29 cellular contexts compared by ENCODE assay signal in the genomic region with DNA sequence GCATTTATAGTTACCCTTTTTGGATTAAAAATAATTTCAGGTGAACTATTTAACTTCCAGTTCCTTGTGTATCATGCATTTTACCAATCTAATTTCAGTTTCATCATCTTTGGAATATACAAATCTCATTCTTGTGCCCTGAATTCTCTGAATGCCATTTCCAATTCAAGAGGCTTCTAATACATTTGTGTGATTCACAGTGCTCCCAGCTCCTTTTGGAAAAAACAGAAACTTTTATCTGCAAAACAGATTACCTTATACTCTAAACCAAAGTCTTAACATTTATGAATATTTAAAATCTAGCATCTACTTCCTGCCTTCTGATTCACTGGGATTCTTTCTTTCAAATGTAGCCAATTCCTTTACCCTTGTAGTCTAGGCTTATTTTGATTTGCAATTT. TPM values are rescaled to one million over a fixed set of nuclear protein-coding genes. Genes with fewer than 3 reads are reported as not detected.
DNase-seq lines count a peak whose midpoint lies in the region; ATAC-seq and TF ChIP-seq lines count a peak whose summit lies in the region.
"Had no signal": no experiment of that assay in that cellular context is flagged by ENCODE, and none has a peak within 500 bp of the region (broad histone marks: within the 10 kb centered on the region; RNA-seq: fewer than 3 reads in every experiment).

No MANE protein-coding gene starts in this region.

- H2AK5ac ChIP-seq in IMR-90 (ENCODE audit: low read depth, low read length): no peak overlapping the region

- H3K27me3 ChIP-seq in ACC112 (ENCODE audit: insufficient read depth, low read length) (no peaks in the 10 kb centered on the region), IMR-90 (ENCODE audit: control insufficient read depth, insufficient read depth, low read length) (no peaks in the 10 kb centered on the region), adipocyte (replicated peaks; ENCODE audit: control insufficient read depth, insufficient read depth, low read length) (no peaks in the 10 kb centered on the region)
- H3K27me3 ChIP-seq: BLaER1 treated with 17β-estradiol and CSF1 and Interleukin-3, amounts not matched to agents 10 nM and 100 nM had no signal

- no peak overlapping the region for H3K9ac ChIP-seq in IMR-90 (ENCODE audit: low read depth, low read length)
- no peak overlapping the region for H3K9ac ChIP-seq in adipocyte (ENCODE audit: low read length)
- H3K9ac ChIP-seq: BLaER1 treated with 17β-estradiol and CSF1 and Interleukin-3, amounts not matched to agents 10 nM and 100 nM had no signal

- no peak overlapping the region for H2BK120ac ChIP-seq in IMR-90 (ENCODE audit: low read depth, low read length)

- no peak overlapping the region for H2BK20ac ChIP-seq in IMR-90 (ENCODE audit: low read depth, low read length)

- no peak overlapping the region for H2AK9ac ChIP-seq in IMR-90 (replicated peaks; ENCODE audit: low read depth, low read length, poor library complexity)

- TF ChIP-seq POLR2A in IMR-90 (IDR thresholded peaks at IDR 0.05; ENCODE audit: low read depth, low read length): no peak

- dilution Hi-C loops in IMR-90 (cut with HindIII; ENCODE audit: low sequenced_read_pairs, unreplicated experiment): no loop called here

- intact Hi-C loops in IMR-90 (cut with micrococcal nuclease): no loop called here

- H4K5ac ChIP-seq in IMR-90 (ENCODE audit: low read depth, low read length): no peak overlapping the region

- H3K23ac ChIP-seq in IMR-90 (ENCODE audit: low read depth, low read length): no peak overlapping the region

- H3K79me2 ChIP-seq in ACC112 (ENCODE audit: control insufficient read depth, insufficient read depth, low read length, unreplicated experiment): no peaks in the 10 kb centered on the region

- H4K91ac ChIP-seq in IMR-90 (ENCODE audit: insufficient read depth, low read depth, low read length): no peak overlapping the region

- no peak overlapping the region for H3K56ac ChIP-seq in IMR-90 (ENCODE audit: extremely low read depth, insufficient read depth, low read length)

- BruUV-seq in IMR-90 (replicated peaks; lab: Mats Ljungman, UMichigan): no TSS peak

- peak overlapping the region; percentile 53 for H2BK5ac ChIP-seq in IMR-90 (ENCODE audit: low read depth, low read length, poor library complexity, severe bottlenecking)

- no peak overlapping the region for H3K14ac ChIP-seq in IMR-90 (replicated peaks; ENCODE audit: low read depth, low read length)

- no peaks in the 10 kb centered on the region for H3K4me1 ChIP-seq in ACC112 (ENCODE audit: control insufficient read depth, insufficient read depth, low read length, unreplicated experiment)
- peaks cover 5% of the 10 kb centered on the region for H3K4me1 ChIP-seq in IMR-90 (ENCODE audit: control insufficient read depth, insufficient read depth, low read length)
- no peaks in the 10 kb centered on the region for H3K4me1 ChIP-seq in adipocyte (ENCODE audit: control insufficient read depth, insufficient read depth, low read length)
- H3K4me1 ChIP-seq: BLaER1 treated with 17β-estradiol and CSF1 and Interleukin-3, amounts not matched to agents 10 nM and 100 nM; Caco-2 had no signal

- no peaks in the 10 kb centered on the region for H3K9me1 ChIP-seq in IMR-90 (ENCODE audit: insufficient read depth, low read length)

- in situ Hi-C loops in IMR-90 (cut with MboI; ENCODE audit: low sequenced_read_pairs): no loop called here

- POLR2A ChIA-PET in IMR-90 (lab: Charles Lee; ENCODE audit: unreplicated experiment): interaction anchor here (0.6 kb wide), 1 partner anchor 79 kb away, joined by 3 read pairs; no protein-coding TSS in a partner anchor

- DNase-seq in IMR-90: peak; percentile 58
- peak; percentile 52 for DNase-seq in adipocyte (ENCODE audit: low read depth)
- DNase-seq in fibroblast of peridontal ligament (ENCODE audit: extremely low read depth): peak; percentile 34
- DNase-seq in SKM-1 (lab: John Stamatoyannopoulos, UW; ENCODE audit: unreplicated experiment): no peak
- DNase-seq in H4 (ENCODE audit: low spot score): no peak
- no peak for DNase-seq in activated CD4-positive, CD25-positive, alpha-beta regulatory T cell treated with anti-CD3 and anti-CD28 coated beads, Interleukin-2, amount 50 U/mL, for 72 hours
- DNase-seq: AML-193; Caco-2; CD4-positive, alpha-beta memory T cell; EL; GDM1; GOT3; HCEC 1CT; NCI-H1092 treated with DMSO at 0.1 percent for 48 hours; NCI-H1436; NCI-H187; NCI-H2081 treated with DMSO at 0.1 percent for 48 hours; NCI-H2171 treated with DMSO at 0.1 percent for 48 hours; NCI-H524 treated with DMSO at 0.1 percent for 48 hours; NCI-H82; NK-92 treated with Interleukin-12 subunit alpha and Interleukin-12 subunit beta, amount 100 ng/mL, for 24 hours; RPMI8226; SHP77; SW 1271 had no signal

- no peaks in the 10 kb centered on the region for H4K20me1 ChIP-seq in IMR-90 (ENCODE audit: insufficient read depth, low read length)
- H4K20me1 ChIP-seq: BLaER1 treated with 17β-estradiol and CSF1 and Interleukin-3, amounts not matched to agents 10 nM and 100 nM had no signal

- H3K27ac ChIP-seq in ACC112 (ENCODE audit: low read depth, low read length) (no peak overlapping the region), IMR-90 (ENCODE audit: insufficient read depth, low read length) (no peak overlapping the region)
- H3K27ac ChIP-seq: BLaER1 treated with 17β-estradiol and CSF1 and Interleukin-3, amounts not matched to agents 10 nM and 100 nM; HL-60 had no signal

- H4K8ac ChIP-seq in IMR-90 (ENCODE audit: low read depth in 2 of 2, low read length in 2 of 2): no peak overlapping the region; a peak in 1 of 4 replicates

- TF ChIP-seq CTCF in IMR-90 (conservative IDR thresholded peaks at IDR 0.05; ENCODE audit: low read depth, low read length): no peak

- H3K36me3 ChIP-seq in ACC112 (ENCODE audit: insufficient read depth, low read length) (no peaks in the 10 kb centered on the region), IMR-90 (ENCODE audit: control insufficient read depth, insufficient read depth, low read length) (no peaks in the 10 kb centered on the region), adipocyte (ENCODE audit: control insufficient read depth, insufficient read depth, low read length, severe bottlenecking) (no peaks in the 10 kb centered on the region)
- H3K36me3 ChIP-seq: BLaER1 treated with 17β-estradiol and CSF1 and Interleukin-3, amounts not matched to agents 10 nM and 100 nM had no signal

- no peaks in the 10 kb centered on the region for H3K9me3 ChIP-seq in IMR-90 (ENCODE audit: control insufficient read depth, insufficient read depth, low read length)
- no peaks in the 10 kb centered on the region for H3K9me3 ChIP-seq in adipocyte (ENCODE audit: control insufficient read depth, low read length)
- H3K9me3 ChIP-seq: Caco-2 had no signal

- no peak overlapping the region; the same call in 1 of the 2 replicates for H3K4me2 ChIP-seq in IMR-90 (ENCODE audit: low read depth, low read length)
- H3K4me2 ChIP-seq: BLaER1 treated with 17β-estradiol and CSF1 and Interleukin-3, amounts not matched to agents 10 nM and 100 nM had no signal

- CTCF ChIA-PET in IMR-90 (lab: Yijun Ruan, JAX): interaction anchor here (0.7 kb wide), 1 partner anchor 1285 kb away, joined by 3 read pairs; no protein-coding TSS in a partner anchor

- peak overlapping the region; percentile 16 for H2AFZ ChIP-seq in ACC112 (ENCODE audit: low read length, unreplicated experiment)
- no peak overlapping the region for H2AFZ ChIP-seq in IMR-90 (replicated peaks; ENCODE audit: low read length, poor library complexity)

- H3K4ac ChIP-seq in IMR-90 (ENCODE audit: low read depth, low read length): no peak overlapping the region

- H3K4me3 ChIP-seq in ACC112 (ENCODE audit: low read depth, low read length) (no peak overlapping the region), IMR-90 (ENCODE audit: insufficient read depth, low read depth, low read length) (no peak overlapping the region), adipocyte (ENCODE audit: low read length) (no peak overlapping the region)
- H3K4me3 ChIP-seq: BLaER1 treated with 17β-estradiol and CSF1 and Interleukin-3, amounts not matched to agents 10 nM and 100 nM; GM12878 had no signal

- peak; percentile 71 for ATAC-seq in IMR-90 (ENCODE audit: low read depth)
- no peak for ATAC-seq in GM21825 (IDR thresholded peaks at IDR 0.05; ENCODE audit: unreplicated experiment)
- ATAC-seq: GM12878 had no signal

- no peak overlapping the region for H3K18ac ChIP-seq in IMR-90 (ENCODE audit: low read depth, low read length)

- H3K79me1 ChIP-seq in IMR-90 (ENCODE audit: low read depth in 1 of 2, low read length in 2 of 2): no peaks in the 10 kb centered on the region

- TF ChIP-seq RAD21 in IMR-90 (IDR thresholded peaks at IDR 0.05; ENCODE audit: low read length): no peak

- no peak overlapping the region for H2BK15ac ChIP-seq in IMR-90 (ENCODE audit: low read depth, low read length)

TF ChIP-seq in IMR-90, 13 proteins besides CTCF, POLR2A, EP300 and RAD21 (continues in another document):
- TF ChIP-seq, protein P1, sequence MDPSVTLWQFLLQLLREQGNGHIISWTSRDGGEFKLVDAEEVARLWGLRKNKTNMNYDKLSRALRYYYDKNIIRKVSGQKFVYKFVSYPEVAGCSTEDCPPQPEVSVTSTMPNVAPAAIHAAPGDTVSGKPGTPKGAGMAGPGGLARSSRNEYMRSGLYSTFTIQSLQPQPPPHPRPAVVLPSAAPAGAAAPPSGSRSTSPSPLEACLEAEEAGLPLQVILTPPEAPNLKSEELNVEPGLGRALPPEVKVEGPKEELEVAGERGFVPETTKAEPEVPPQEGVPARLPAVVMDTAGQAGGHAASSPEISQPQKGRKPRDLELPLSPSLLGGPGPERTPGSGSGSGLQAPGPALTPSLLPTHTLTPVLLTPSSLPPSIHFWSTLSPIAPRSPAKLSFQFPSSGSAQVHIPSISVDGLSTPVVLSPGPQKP (IDR thresholded peaks at IDR 0.05; ENCODE audit: borderline replicate concordance, low read depth, low read length): no peak
- TF ChIP-seq CEBPB (IDR thresholded peaks at IDR 0.05; ENCODE audit: low read depth, low read length) (no peak), RFX5 (IDR thresholded peaks at IDR 0.05; ENCODE audit: low read depth, low read length) (no peak), SMC3 (IDR thresholded peaks at IDR 0.05; ENCODE audit: low read depth, low read length) (no peak), NFE2L2 (IDR thresholded peaks at IDR 0.05; ENCODE audit: low read depth, low read length) (no peak), MAZ (IDR thresholded peaks at IDR 0.05; ENCODE audit: borderline replicate concordance, low read depth, low read length) (no peak), RCOR1 (IDR thresholded peaks at IDR 0.05; ENCODE audit: insufficient replicate concordance, low read length) (no peak)

RNA-seq across cellular contexts. Expression of a gene that starts 11.1 kb away (rescaled TPM):
- 7.0 and 11.9 TPM in 2 replicates for total RNA-seq in IMR-90 (2012; rRNA removed)
- polyA plus RNA-seq in IMR-90 (2012; rRNA removed): 4.1 and 5.4 TPM in 2 replicates
- polyA plus RNA-seq in IMR-90 (2012; cell fraction: cytosol; rRNA removed): 4.8 and 10.3 TPM in 2 replicates
- polyA plus RNA-seq in IMR-90 (2012; cell fraction: nucleus; rRNA removed; ENCODE audit: low replicate concordance): 4.0 and 4.4 TPM in 2 replicates
- total RNA-seq in H4 (2014; rRNA removed; shearing (Covaris generic)): 7.2 and 8.2 TPM in 2 replicates

RNA-seq across cellular contexts. Expression of a gene that starts 19.0 kb away (rescaled TPM):
- total RNA-seq in IMR-90 (2012; rRNA removed): 17.2 and 17.6 TPM in 2 replicates
- 4.9 and 5.4 TPM in 2 replicates for polyA plus RNA-seq in IMR-90 (2012; rRNA removed)
- 2.0 and 2.1 TPM in 2 replicates for polyA plus RNA-seq in IMR-90 (2012; cell fraction: cytosol; rRNA removed)
- polyA plus RNA-seq in IMR-90 (2012; cell fraction: nucleus; rRNA removed; ENCODE audit: low replicate concordance): 1.4 and 6.3 TPM in 2 replicates
- total RNA-seq in H4 (2014; rRNA removed; shearing (Covaris generic)): 2.1 and 2.2 TPM in 2 replicates

Comparison
In these comparisons a context has a peak if more than half of its experiments do, and no peak if none do; other contexts are left out.
1. DNase-seq: peak in IMR-90 (single experiment), adipocyte (single experiment) and fibroblast of peridontal ligament (single experiment); none in SKM-1 (single experiment), H4 (single experiment) and activated CD4-positive, CD25-positive, alpha-beta regulatory T cell treated with anti-CD3 and anti-CD28 coated beads, Interleukin-2, amount 50 U/mL, for 72 hours (single experiment).